In genomic region chr22:37774728-37775127, GRCh38 we compare ENCODE assay signal across 1 cellular context.
TF ChIP-seq lines count a peak whose summit lies in the region.

No MANE protein-coding gene starts in this region.

TF ChIP-seq in HCT116, 20 proteins besides CTCF, POLR2A, EP300 and RAD21 (continued from another document):
- TF ChIP-seq, protein P1, sequence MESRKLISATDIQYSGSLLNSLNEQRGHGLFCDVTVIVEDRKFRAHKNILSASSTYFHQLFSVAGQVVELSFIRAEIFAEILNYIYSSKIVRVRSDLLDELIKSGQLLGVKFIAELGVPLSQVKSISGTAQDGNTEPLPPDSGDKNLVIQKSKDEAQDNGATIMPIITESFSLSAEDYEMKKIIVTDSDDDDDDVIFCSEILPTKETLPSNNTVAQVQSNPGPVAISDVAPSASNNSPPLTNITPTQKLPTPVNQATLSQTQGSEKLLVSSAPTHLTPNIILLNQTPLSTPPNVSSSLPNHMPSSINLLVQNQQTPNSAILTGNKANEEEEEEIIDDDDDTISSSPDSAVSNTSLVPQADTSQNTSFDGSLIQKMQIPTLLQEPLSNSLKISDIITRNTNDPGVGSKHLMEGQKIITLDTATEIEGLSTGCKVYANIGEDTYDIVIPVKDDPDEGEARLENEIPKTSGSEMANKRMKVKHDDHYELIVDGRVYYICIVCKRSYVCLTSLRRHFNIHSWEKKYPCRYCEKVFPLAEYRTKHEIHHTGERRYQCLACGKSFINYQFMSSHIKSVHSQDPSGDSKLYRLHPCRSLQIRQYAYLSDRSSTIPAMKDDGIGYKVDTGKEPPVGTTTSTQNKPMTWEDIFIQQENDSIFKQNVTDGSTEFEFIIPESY (IDR thresholded peaks at IDR 0.05; ENCODE audit: extremely low read depth, insufficient replicate concordance, low read length), result no peak
- TF ChIP-seq EZH2 (IDR thresholded peaks at IDR 0.05) (no peak), FOSL1 (IDR thresholded peaks at IDR 0.05; ENCODE audit: low read depth) (no peak), EGR1 (IDR thresholded peaks at IDR 0.05; ENCODE audit: low read depth) (no peak), EZH2phosphoT487 (IDR thresholded peaks at IDR 0.05; ENCODE audit: borderline replicate concordance) (no peak), TCF7L2 (IDR thresholded peaks at IDR 0.05; ENCODE audit: borderline replicate concordance, extremely low read depth, insufficient read depth, insufficient read length) (no peak), CBX3 (IDR thresholded peaks at IDR 0.05; ENCODE audit: low read depth) (no peak)
- TF ChIP-seq, protein P2, sequence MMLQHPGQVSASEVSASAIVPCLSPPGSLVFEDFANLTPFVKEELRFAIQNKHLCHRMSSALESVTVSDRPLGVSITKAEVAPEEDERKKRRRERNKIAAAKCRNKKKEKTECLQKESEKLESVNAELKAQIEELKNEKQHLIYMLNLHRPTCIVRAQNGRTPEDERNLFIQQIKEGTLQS (IDR thresholded peaks at IDR 0.05), result no peak
